30 cellular contexts compared by ENCODE assay signal in genomic region chr5:52807723-52808122, GRCh38. TPM values are rescaled to one million over a fixed set of nuclear protein-coding genes. Genes with fewer than 3 reads are reported as not detected.
A peak's percentile ranks its signal among the peaks of the same experiment; 100 is the strongest.
DNase-seq lines count a peak whose midpoint lies in the region; ATAC-seq, FAIRE-seq and TF ChIP-seq lines count a peak whose summit lies in the region.
"Had no signal": no experiment of that assay in that cellular context is flagged by ENCODE, and none has a peak within 500 bp of the region (broad histone marks: within the 10 kb centered on the region; RNA-seq: fewer than 3 reads in every experiment).

No MANE protein-coding gene starts in this region.

- peak overlapping the region; percentile 38; the same call in 1 of the 3 replicates for H2BK15ac ChIP-seq in IMR-90 (ENCODE audit: low read depth, low read length)

- H4K8ac ChIP-seq in IMR-90 (ENCODE audit: low read depth in 2 of 2, low read length in 2 of 2): peak overlapping the region in 1 of 2 experiments; percentile 59; a peak in 1 of 4 replicates

- H3K27me3 ChIP-seq in ACC112 (ENCODE audit: insufficient read depth, low read length): no peaks in the 10 kb centered on the region
- H3K27me3 ChIP-seq in IMR-90 (ENCODE audit: control insufficient read depth, insufficient read depth, low read length): no peaks in the 10 kb centered on the region
- H3K27me3 ChIP-seq in small intestine (ENCODE audit: control insufficient read depth in 2 of 2, insufficient read depth in 2 of 2, low read length in 2 of 2): no peaks in the 10 kb centered on the region
- H3K27me3 ChIP-seq: BLaER1, cardiac muscle cell, Peyer's patch, SJSA1, upper lobe of left lung had no signal

- H3K27ac ChIP-seq in ACC112 (ENCODE audit: low read depth, low read length) (0 out of 2 replicates have a peak overlapping the region, but pooled peaks have one; percentile 34), IMR-90 (ENCODE audit: insufficient read depth, low read length) (no peak overlapping the region), epithelial cell of prostate (peak overlapping the region; percentile 69), small intestine (ENCODE audit: low read depth in 1 of 2, low read length in 1 of 2) (no peak overlapping the region)
- H3K27ac ChIP-seq: BLaER1, cardiac muscle cell, SJSA1 had no signal

- H2AFZ ChIP-seq in ACC112 (ENCODE audit: low read length, unreplicated experiment) (no peak overlapping the region), IMR-90 (replicated peaks; ENCODE audit: low read length, poor library complexity) (no peak overlapping the region)

- peak overlapping the region; percentile 76; the same call in 1 of the 2 replicates for H3K18ac ChIP-seq in IMR-90 (ENCODE audit: low read depth, low read length)

- H3K36me3 ChIP-seq in ACC112 (ENCODE audit: insufficient read depth, low read length) (peaks cover 18% of the 10 kb centered on the region), IMR-90 (ENCODE audit: control insufficient read depth, insufficient read depth, low read length) (peaks cover 5% of the 10 kb centered on the region; the same call in 1 of the 2 replicates), small intestine (ENCODE audit: control insufficient read depth in 2 of 2, insufficient read depth in 2 of 2, low read length in 2 of 2) (no peaks in the 10 kb centered on the region)
- H3K36me3 ChIP-seq: cardiac muscle cell, Peyer's patch had no signal

- peaks cover 40% of the 10 kb centered on the region for H3K79me2 ChIP-seq in ACC112 (ENCODE audit: control insufficient read depth, insufficient read depth, low read length, unreplicated experiment)

- H3K14ac ChIP-seq in IMR-90 (replicated peaks; ENCODE audit: low read depth, low read length): no peak overlapping the region; the same call in 1 of the 2 replicates

- H2AK5ac ChIP-seq in IMR-90 (ENCODE audit: low read depth, low read length): no peak overlapping the region

- no TSS peak for BruUV-seq in IMR-90 (replicated peaks; lab: Mats Ljungman, UMichigan)

- no peak for TF ChIP-seq RAD21 in IMR-90 (IDR thresholded peaks at IDR 0.05; ENCODE audit: low read length)

- peaks cover 14% of the 10 kb centered on the region; the same call in 1 of the 2 replicates for H4K20me1 ChIP-seq in IMR-90 (ENCODE audit: insufficient read depth, low read length)

- TF ChIP-seq CTCF in IMR-90 (conservative IDR thresholded peaks at IDR 0.05; ENCODE audit: low read depth, low read length): no peak

- peak overlapping the region; percentile 65; the same call in 1 of the 2 replicates for H2BK120ac ChIP-seq in IMR-90 (ENCODE audit: low read depth, low read length)

- H3K4me1 ChIP-seq in ACC112 (ENCODE audit: control insufficient read depth, insufficient read depth, low read length, unreplicated experiment) (peaks cover 74% of the 10 kb centered on the region), IMR-90 (ENCODE audit: control insufficient read depth, insufficient read depth, low read length) (peaks cover 25% of the 10 kb centered on the region), small intestine (ENCODE audit: control insufficient read depth in 2 of 2, insufficient read depth in 1 of 2, low read depth in 1 of 2, low read length in 1 of 2) (peaks cover 2 to 5% of the 10 kb centered on the region in 2 donors)

- no peak for ATAC-seq in IMR-90 (ENCODE audit: low read depth)
- ATAC-seq in GM18502 (IDR thresholded peaks at IDR 0.05; ENCODE audit: poor library complexity, unreplicated experiment): no peak
- ATAC-seq: HCT116; left colon; naive thymus-derived CD4-positive, alpha-beta T cell had no signal

- POLR2A ChIA-PET in IMR-90 (lab: Charles Lee; ENCODE audit: unreplicated experiment): interaction anchor here (0.6 to 1.4 kb wide), 2 partner anchors 8 to 299 kb away, joined by 4 to 5 read pairs; no protein-coding TSS in a partner anchor

- CTCF ChIA-PET in IMR-90 (lab: Yijun Ruan, JAX): no interaction called here

- no peak for FAIRE-seq in small intestine (lab: Jason Lieb, UNC)
- FAIRE-seq: GM18507 had no signal

- in situ Hi-C loops in IMR-90 (cut with MboI; ENCODE audit: low sequenced_read_pairs): no loop called here

- peak overlapping the region; percentile 45; the same call in 1 of the 2 replicates for H3K56ac ChIP-seq in IMR-90 (ENCODE audit: extremely low read depth, insufficient read depth, low read length)

- H3K79me1 ChIP-seq in IMR-90 (ENCODE audit: low read depth in 1 of 2, low read length in 2 of 2): peaks cover 7 to 48% of the 10 kb centered on the region in 2 experiments

- H3K4ac ChIP-seq in IMR-90 (ENCODE audit: low read depth, low read length): peak overlapping the region; percentile 61; the same call in 1 of the 2 replicates

- intact Hi-C loops in IMR-90 (cut with micrococcal nuclease): no loop called here

- H3K4me2 ChIP-seq in IMR-90 (ENCODE audit: low read depth, low read length): peak overlapping the region; percentile 26; the same call in 1 of the 2 replicates
- H3K4me2 ChIP-seq: BLaER1 had no signal

- H2BK20ac ChIP-seq in IMR-90 (ENCODE audit: low read depth, low read length): peak overlapping the region; percentile 53; the same call in 1 of the 2 replicates

- peak overlapping the region; percentile 79; the same call in 1 of the 2 replicates for H4K5ac ChIP-seq in IMR-90 (ENCODE audit: low read depth, low read length)

- TF ChIP-seq POLR2A in IMR-90 (IDR thresholded peaks at IDR 0.05; ENCODE audit: low read depth, low read length): no peak

- peak overlapping the region; percentile 36; the same call in 1 of the 2 replicates for H3K23ac ChIP-seq in IMR-90 (ENCODE audit: low read depth, low read length)

- dilution Hi-C loops in IMR-90 (cut with HindIII; ENCODE audit: low sequenced_read_pairs, unreplicated experiment): no loop called here

- H3K9me3 ChIP-seq in IMR-90 (ENCODE audit: control insufficient read depth, insufficient read depth, low read length) (no peaks in the 10 kb centered on the region), small intestine (ENCODE audit: control insufficient read depth, low read depth) (no peaks in the 10 kb centered on the region)
- H3K9me3 ChIP-seq: BLaER1, Caco-2, Peyer's patch, SJSA1, upper lobe of left lung had no signal

- no peak overlapping the region; the same call in 1 of the 2 replicates for H3K9ac ChIP-seq in IMR-90 (ENCODE audit: low read depth, low read length)
- H3K9ac ChIP-seq: BLaER1 had no signal

- H2AK9ac ChIP-seq in IMR-90 (replicated peaks; ENCODE audit: low read depth, low read length, poor library complexity): no peak overlapping the region

- peaks cover 6% of the 10 kb centered on the region; the same call in 1 of the 2 replicates for H3K9me1 ChIP-seq in IMR-90 (ENCODE audit: insufficient read depth, low read length)

- H4K91ac ChIP-seq in IMR-90 (ENCODE audit: insufficient read depth, low read depth, low read length): no peak overlapping the region

- no peak overlapping the region for H3K4me3 ChIP-seq in ACC112 (ENCODE audit: low read depth, low read length)
- no peak overlapping the region for H3K4me3 ChIP-seq in IMR-90 (ENCODE audit: insufficient read depth, low read depth, low read length)
- H3K4me3 ChIP-seq in small intestine (ENCODE audit: low read depth in 1 of 2, low read length in 2 of 2): no peak overlapping the region
- H3K4me3 ChIP-seq: BLaER1, cardiac muscle cell, Peyer's patch, SJSA1, upper lobe of left lung had no signal

- peak overlapping the region; percentile 90 for H2BK5ac ChIP-seq in IMR-90 (ENCODE audit: low read depth, low read length, poor library complexity, severe bottlenecking)

- no peak for DNase-seq in IMR-90
- no peak for DNase-seq in epithelial cell of prostate (ENCODE audit: low read depth, low spot score)
- DNase-seq in renal cortical epithelial cell (ENCODE audit: low read depth): peak; percentile 63
- DNase-seq in NCI-H2029 (lab: John Stamatoyannopoulos, UW): no peak
- no peak for DNase-seq in SHP77 treated with DMSO at 0.1 percent for 48 hours (lab: John Stamatoyannopoulos, UW)
- no peak for DNase-seq in small intestine
- DNase-seq: activated CD4-positive, alpha-beta T cell treated with anti-CD3 and anti-CD28 coated beads, Interleukin-2, amount 50 U/mL, for 4 hours; activated CD4-positive, CD25-positive, alpha-beta regulatory T cell; amygdala; Caco-2; endodermal cell; GDM1; immature natural killer cell; left colon; naive thymus-derived CD4-positive, alpha-beta T cell; NCI-H1092; NCI-H187; NCI-H2227 treated with DMSO at 0.1 percent for 48 hours; NCI-H69; Peyer's patch; T-helper 1 cell; upper lobe of left lung had no signal

TF ChIP-seq in IMR-90, 13 proteins besides CTCF, POLR2A, EP300 and RAD21:
- no peak for TF ChIP-seq RCOR1 (IDR thresholded peaks at IDR 0.05; ENCODE audit: insufficient replicate concordance, low read length)
- no peak for TF ChIP-seq MAFK (IDR thresholded peaks at IDR 0.05; ENCODE audit: low read depth, low read length)
- no peak for TF ChIP-seq BHLHE40 (IDR thresholded peaks at IDR 0.05; ENCODE audit: low read depth, low read length)
- TF ChIP-seq MAZ (IDR thresholded peaks at IDR 0.05; ENCODE audit: borderline replicate concordance, low read depth, low read length): no peak
- TF ChIP-seq, protein P1, sequence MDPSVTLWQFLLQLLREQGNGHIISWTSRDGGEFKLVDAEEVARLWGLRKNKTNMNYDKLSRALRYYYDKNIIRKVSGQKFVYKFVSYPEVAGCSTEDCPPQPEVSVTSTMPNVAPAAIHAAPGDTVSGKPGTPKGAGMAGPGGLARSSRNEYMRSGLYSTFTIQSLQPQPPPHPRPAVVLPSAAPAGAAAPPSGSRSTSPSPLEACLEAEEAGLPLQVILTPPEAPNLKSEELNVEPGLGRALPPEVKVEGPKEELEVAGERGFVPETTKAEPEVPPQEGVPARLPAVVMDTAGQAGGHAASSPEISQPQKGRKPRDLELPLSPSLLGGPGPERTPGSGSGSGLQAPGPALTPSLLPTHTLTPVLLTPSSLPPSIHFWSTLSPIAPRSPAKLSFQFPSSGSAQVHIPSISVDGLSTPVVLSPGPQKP (IDR thresholded peaks at IDR 0.05; ENCODE audit: borderline replicate concordance, low read depth, low read length): no peak

RNA-seq across cellular contexts. Expression of gene ITGA1, which starts 20.0 kb away (rescaled TPM):
- 74.4 and 95.2 TPM in 2 replicates for total RNA-seq in IMR-90 (2012; rRNA removed)
- 17.5 and 22.3 TPM in 2 replicates for polyA plus RNA-seq in IMR-90 (2012; rRNA removed)
- 4.4 and 10.5 TPM in 2 replicates for polyA plus RNA-seq in IMR-90 (2012; cell fraction: cytosol; rRNA removed)
- polyA plus RNA-seq in IMR-90 (2012; cell fraction: nucleus; rRNA removed; ENCODE audit: low replicate concordance): 5.5 and 36.2 TPM in 2 replicates
- 8.9 and 57.7 TPM in 2 replicates for total RNA-seq in renal cortical epithelial cell
- 1 to 10 TPM; 1.6 to 7.5 (median 2.4) TPM for polyA plus RNA-seq in small intestine
- polyA plus RNA-seq: IgD-negative memory B cell had no signal

RNA-seq across cellular contexts. Expression of gene PELO, which starts 20.0 kb away (rescaled TPM):
- 48.9 and 49.7 TPM in 2 replicates for total RNA-seq in IMR-90 (2012; rRNA removed)
- polyA plus RNA-seq in IMR-90 (2012; rRNA removed): 42.4 and 43.7 TPM in 2 replicates
- 34.3 and 38.4 TPM in 2 replicates for polyA plus RNA-seq in IMR-90 (2012; cell fraction: cytosol; rRNA removed)
- polyA plus RNA-seq in IMR-90 (2012; cell fraction: nucleus; rRNA removed; ENCODE audit: low replicate concordance): 32.6 and 34.9 TPM in 2 replicates
- total RNA-seq in renal cortical epithelial cell: 24.0 and 34.0 TPM in 2 replicates
- polyA plus RNA-seq in small intestine: 1 to 10 TPM; 4.0 to 9.7 (median 9.0) TPM

Comparison
In these comparisons a context has a peak if more than half of its experiments do, and no peak if none do; other contexts are left out.
1. H3K27ac ChIP-seq: peak in ACC112 (single experiment) and epithelial cell of prostate (single experiment); none in IMR-90 (single experiment) and small intestine (0 of 2).